24 cellular contexts compared by ENCODE assay signal in the genomic region with DNA sequence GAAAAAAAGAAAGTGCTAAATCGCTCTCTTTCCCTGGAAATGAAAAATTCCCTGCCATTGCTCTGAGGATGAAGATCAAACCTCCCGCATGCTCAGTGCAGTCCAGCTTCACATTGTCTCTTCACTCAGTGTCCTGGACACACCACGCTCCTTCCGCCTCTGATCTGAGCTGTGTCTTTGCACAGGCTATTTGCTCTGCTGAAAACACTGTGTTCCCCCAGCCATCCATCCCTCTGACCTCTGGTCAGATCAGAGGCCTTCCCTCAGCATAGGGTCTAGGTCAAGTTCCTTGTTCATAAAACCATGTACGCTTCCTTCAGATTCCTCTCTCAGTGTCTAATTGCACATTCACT. TPM values are rescaled to one million over a fixed set of nuclear protein-coding genes. Genes with fewer than 3 reads are reported as not detected.
A peak's percentile ranks its signal among the peaks of the same experiment; 100 is the strongest.
DNase-seq lines count a peak whose midpoint lies in the region; ATAC-seq and TF ChIP-seq lines count a peak whose summit lies in the region.
"Had no signal": no experiment of that assay in that cellular context is flagged by ENCODE, and none has a peak within 500 bp of the region (broad histone marks: within the 10 kb centered on the region; RNA-seq: fewer than 3 reads in every experiment).

No MANE protein-coding gene starts in this region.

- H3K36me3 Mint-ChIP-seq in HFFc6 (ENCODE audit: low read depth): peaks cover 58% of the 10 kb centered on the region
- H3K36me3 Mint-ChIP-seq in activated T-helper 17 cell treated with anti-CD3 and anti-CD28 coated beads, Interleukin-2, amount 50 U/mL, for 72 hours (ENCODE audit: low read depth): no peaks in the 10 kb centered on the region
- H3K36me3 Mint-ChIP-seq in nephron (ENCODE audit: low read depth): peaks cover 74% of the 10 kb centered on the region
- peaks cover 25% of the 10 kb centered on the region for H3K36me3 Mint-ChIP-seq in type B pancreatic cell

- H3K4me3 Mint-ChIP-seq in HFFc6: no peak overlapping the region
- no peak overlapping the region for H3K4me3 Mint-ChIP-seq in activated T-helper 17 cell treated with anti-CD3 and anti-CD28 coated beads, Interleukin-2, amount 50 U/mL, for 72 hours
- no peak overlapping the region for H3K4me3 Mint-ChIP-seq in nephron
- H3K4me3 Mint-ChIP-seq in type B pancreatic cell: peak overlapping the region; percentile 65
- H3K4me3 Mint-ChIP-seq: activated naive CD8-positive, alpha-beta T cell; CD14-positive monocyte; naive thymus-derived CD8-positive, alpha-beta T cell; stimulated activated naive B cell treated with anti-CD40 and anti-IgM and Interleukin-4, amounts not matched to agents 10 μg/mL and 1 μg/mL and 100 μg/mL, for 72 hours had no signal

- H3K27ac Mint-ChIP-seq in HFFc6: peak overlapping the region; percentile 32; the same call in 1 of the 2 replicates
- H3K27ac Mint-ChIP-seq in activated T-helper 17 cell treated with anti-CD3 and anti-CD28 coated beads, Interleukin-2, amount 50 U/mL, for 72 hours: peak overlapping the region; percentile 37
- peak overlapping the region; percentile 17 to 78 (median 42) for H3K27ac Mint-ChIP-seq in nephron
- peak overlapping the region; percentile 97 for H3K27ac Mint-ChIP-seq in type B pancreatic cell
- H3K27ac Mint-ChIP-seq: activated naive CD8-positive, alpha-beta T cell; stimulated activated naive B cell treated with anti-CD40 and anti-IgM and Interleukin-4, amounts not matched to agents 10 μg/mL and 1 μg/mL and 100 μg/mL, for 72 hours had no signal

- no peaks in the 10 kb centered on the region for H3K9me3 Mint-ChIP-seq in HFFc6
- no peaks in the 10 kb centered on the region for H3K9me3 Mint-ChIP-seq in activated T-helper 17 cell treated with anti-CD3 and anti-CD28 coated beads, Interleukin-2, amount 50 U/mL, for 72 hours
- no peaks in the 10 kb centered on the region for H3K9me3 Mint-ChIP-seq in nephron
- no peaks in the 10 kb centered on the region for H3K9me3 Mint-ChIP-seq in type B pancreatic cell
- H3K9me3 Mint-ChIP-seq: CD14-positive monocyte; naive thymus-derived CD8-positive, alpha-beta T cell; stimulated activated naive B cell treated with anti-CD40 and anti-IgM and Interleukin-4, amounts not matched to agents 10 μg/mL and 1 μg/mL and 100 μg/mL, for 72 hours had no signal

- H3K4me1 Mint-ChIP-seq in HFFc6 (ENCODE audit: low read depth) (peaks cover 11% of the 10 kb centered on the region), nephron (peaks cover 4% of the 10 kb centered on the region), type B pancreatic cell (ENCODE audit: unreplicated experiment) (peaks cover 7% of the 10 kb centered on the region)
- no peaks in the 10 kb centered on the region for H3K4me1 Mint-ChIP-seq in activated T-helper 17 cell treated with anti-CD3 and anti-CD28 coated beads, Interleukin-2, amount 50 U/mL, for 72 hours

- H3K27me3 Mint-ChIP-seq in HFFc6 (ENCODE audit: insufficient read depth) (peaks cover 6% of the 10 kb centered on the region), nephron (ENCODE audit: low read depth) (no peaks in the 10 kb centered on the region), type B pancreatic cell (no peaks in the 10 kb centered on the region)
- no peaks in the 10 kb centered on the region for H3K27me3 Mint-ChIP-seq in activated T-helper 17 cell treated with anti-CD3 and anti-CD28 coated beads, Interleukin-2, amount 50 U/mL, for 72 hours
- H3K27me3 Mint-ChIP-seq: activated naive CD8-positive, alpha-beta T cell; naive thymus-derived CD8-positive, alpha-beta T cell; stimulated activated naive B cell treated with anti-CD40 and anti-IgM and Interleukin-4, amounts not matched to agents 10 μg/mL and 1 μg/mL and 100 μg/mL, for 72 hours had no signal

- ATAC-seq in activated T-helper 17 cell treated with anti-CD3 and anti-CD28 coated beads, Interleukin-2, amount 50 U/mL, for 72 hours (replicated peaks): no peak
- no peak for ATAC-seq in stimulated activated naive CD8-positive, alpha-beta T cell treated with anti-CD3 and anti-CD28 coated beads, Interleukin-15, Interleukin-2, amounts not matched to agents 100 U/mL and 50 U/mL, for 24 hours
- no peak for ATAC-seq in HG03025 (IDR thresholded peaks at IDR 0.05; ENCODE audit: low FRiP score, unreplicated experiment)
- ATAC-seq: naive thymus-derived CD8-positive, alpha-beta T cell; stimulated activated naive B cell treated with anti-CD40 and anti-IgM and Interleukin-4, amounts not matched to agents 10 μg/mL and 1 μg/mL and 100 μg/mL, for 72 hours had no signal

- DNase-seq in HFFc6 (no peak), type B pancreatic cell (ENCODE audit: extremely low spot score, unreplicated experiment) (no peak), mucosa of gallbladder (ENCODE audit: low spot score) (no peak)
- DNase-seq in stimulated activated naive CD8-positive, alpha-beta T cell treated with anti-CD3 and anti-CD28 coated beads, Interleukin-15, Interleukin-2, amounts not matched to agents 100 U/mL and 50 U/mL, for 24 hours: no peak
- DNase-seq: activated effector memory CD4-positive, alpha-beta T cell treated with Interleukin-2 at 50 U/mL for 16 hours; activated T-cell treated with anti-CD3 and anti-CD28 coated beads for 4 hours; Caco-2; DMS53; effector memory CD4-positive, alpha-beta T cell; erythroblast; left lung; midbrain; naive thymus-derived CD8-positive, alpha-beta T cell; NCI-H1048; NCI-H1694; pancreas; Peyer's patch; SHP77; stimulated activated naive B cell treated with anti-CD40 and anti-IgM and Interleukin-4, amounts not matched to agents 10 μg/mL and 1 μg/mL and 100 μg/mL, for 72 hours had no signal

- no peak for TF ChIP-seq CTCF in HFFc6 (IDR thresholded peaks at IDR 0.05)
- TF ChIP-seq CTCF in nephron (IDR thresholded peaks at IDR 0.05; ENCODE audit: unreplicated experiment in 3 of 3): no peak
- TF ChIP-seq CTCF in type B pancreatic cell (conservative IDR thresholded peaks at IDR 0.05): no peak

RNA-seq across cellular contexts. Expression of gene DSN1, which starts 40.2 kb away (rescaled TPM):
- total RNA-seq in HFFc6 (2021; fragmentation: NEBNext Ultra II Directional; extraction: Animal tissue kit (Norgen Biotek cat#: 25700)): 10 to 100 TPM in 5 of 6 experiments, 1 to 10 TPM in 1; 8.6 to 15.7 (median 14.0) TPM
- total RNA-seq in activated T-helper 17 cell treated with anti-CD3 and anti-CD28 coated beads, Interleukin-2, amount 50 U/mL, for 72 hours: 10 to 100 TPM; 31.8 to 34.8 TPM
- 20.0 and 24.1 TPM in 2 replicates for total RNA-seq in type B pancreatic cell (ENCODE audit: low replicate concordance)
- total RNA-seq in mucosa of gallbladder: 8.7 TPM

Comparison
In these comparisons a context has a peak if more than half of its experiments do, and no peak if none do; other contexts are left out.
1. H3K27ac Mint-ChIP-seq: peak in every context shown above with its lines; median percentile 97 in type B pancreatic cell; 42 in nephron; 37 in activated T-helper 17 cell treated with anti-CD3 and anti-CD28 coated beads, Interleukin-2, amount 50 U/mL, for 72 hours; 32 in HFFc6.